Comparison of ENCODE assay signal across 12 cellular contexts in the genomic region with DNA sequence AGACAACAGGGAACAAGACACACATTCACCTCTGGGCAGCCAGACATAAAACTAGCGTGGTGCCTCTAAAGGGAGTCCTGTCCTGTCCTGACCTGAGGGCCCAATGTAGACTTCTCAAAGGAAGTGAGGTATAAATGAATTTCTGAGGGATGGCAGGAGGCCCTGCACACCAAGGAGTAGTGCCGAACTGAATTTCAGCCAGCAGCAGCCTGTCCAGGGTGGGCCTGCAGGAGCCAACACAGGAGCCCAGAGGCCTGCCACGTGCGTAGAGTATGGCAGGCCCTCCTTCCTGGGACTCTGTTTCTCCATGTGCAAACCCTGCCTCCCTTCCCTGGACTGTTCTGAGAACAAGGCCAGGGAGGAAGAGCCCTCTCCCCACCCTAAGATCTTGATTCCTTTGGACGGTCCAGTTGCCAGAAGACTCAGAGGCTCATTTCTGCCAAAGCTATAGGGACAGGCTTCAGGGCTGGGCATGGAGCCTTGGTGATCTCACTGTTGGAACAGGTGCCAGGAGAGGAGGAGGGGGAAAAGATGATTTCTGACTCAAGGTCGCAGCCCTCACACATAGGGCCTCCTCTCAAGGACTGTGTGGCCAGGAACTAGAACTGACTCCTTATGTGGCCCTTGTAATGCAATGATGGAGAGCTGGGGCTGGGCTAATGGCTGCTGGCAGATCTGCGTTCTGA. TPM values are rescaled to one million over a fixed set of nuclear protein-coding genes. Genes with fewer than 3 reads are reported as not detected.
A peak's percentile ranks its signal among the peaks of the same experiment; 100 is the strongest.
DNase-seq lines count a peak whose midpoint lies in the region; ATAC-seq and TF ChIP-seq lines count a peak whose summit lies in the region.
"Had no signal": no experiment of that assay in that cellular context is flagged by ENCODE, and none has a peak within 500 bp of the region (broad histone marks: within the 10 kb centered on the region; RNA-seq: fewer than 3 reads in every experiment).

No MANE protein-coding gene starts in this region.

- TF ChIP-seq POLR2A in suprapubic skin (IDR thresholded peaks at IDR 0.05) = no peak

- WGBS in suprapubic skin = 60% methylated on average over 6 of the region's 7 CpGs

- peak; percentile 2 for ATAC-seq in left colon
- no peak for ATAC-seq in sciatic nerve
- ATAC-seq: foreskin keratinocyte had no signal

- intact Hi-C loops in left colon (cut with DNase I, micrococcal nuclease) = no loop called here
- intact Hi-C loops in sciatic nerve (cut with DNase I) = no loop called here

- TF ChIP-seq CTCF in suprapubic skin (IDR thresholded peaks at IDR 0.05) = no peak

- H3K4me3 ChIP-seq in suprapubic skin = no peak overlapping the region

- H3K27me3 ChIP-seq in suprapubic skin = no peaks in the 10 kb centered on the region
- H3K27me3 ChIP-seq: foreskin keratinocyte had no signal

- H3K36me3 ChIP-seq in suprapubic skin = no peaks in the 10 kb centered on the region

- no peaks in the 10 kb centered on the region for H3K9me3 ChIP-seq in suprapubic skin

- peak; percentile 82 for DNase-seq in M059J (ENCODE audit: low read depth)
- peak; percentile 64 for DNase-seq in cerebellar cortex (ENCODE audit: low spot score)
- DNase-seq in left colon = peak in 1 of 2 donors; percentile 26
- no peak for DNase-seq in suprapubic skin (ENCODE audit: low spot score in 2 of 2)
- DNase-seq in activated CD4-positive, alpha-beta T cell treated with anti-CD3 and anti-CD28 coated beads, Interleukin-2, amount 50 U/mL, for 4 hours = no peak
- no peak for DNase-seq in sciatic nerve (ENCODE audit: low spot score)
- no peak for DNase-seq in SHP77 treated with DMSO at 0.1 percent for 48 hours (lab: John Stamatoyannopoulos, UW)
- no peak for DNase-seq in NCI-H2081 (lab: John Stamatoyannopoulos, UW)
- DNase-seq: foreskin keratinocyte, NCI-H345 had no signal

- H3K27ac ChIP-seq in suprapubic skin = peak overlapping the region; percentile 90
- H3K27ac ChIP-seq: foreskin keratinocyte had no signal

- H3K4me1 ChIP-seq in suprapubic skin = peaks cover 36% of the 10 kb centered on the region

- no peak for TF ChIP-seq EP300 in suprapubic skin (IDR thresholded peaks at IDR 0.05)

RNA-seq across cellular contexts. Expression of a gene that starts 1.8 kb away (rescaled TPM):
- 0.89 and 2.7 TPM in 2 replicates for total RNA-seq in M059J (2014; rRNA removed; shearing (Covaris generic))
- total RNA-seq in left colon (1 to 10 TPM; 1.9 to 4.8 TPM), suprapubic skin (1 to 10 TPM; 1.5 to 5.6 (median 3.3) TPM), sciatic nerve (6.5 TPM)
- total RNA-seq: activated T-helper 2 cell treated with anti-CD3 and anti-CD28 coated beads, Interferon-gamma antibody, Interleukin-2, Interleukin-4, amounts not matched to agents 10 μg/mL and 5 μg/mL and 100 μg/mL, durations not matched to agents 14 hours and 24 hours and 36 hours; T-helper 2 cell treated with Interferon-gamma antibody and Interleukin-4, amounts not matched to agents 100 ng/mL and 5 ng/mL, for 36 hours had no signal

RNA-seq across cellular contexts. Expression of a gene that starts 38.4 kb away (rescaled TPM):
- total RNA-seq in M059J (2014; rRNA removed; shearing (Covaris generic)) = 134 and 164 TPM in 2 replicates
- total RNA-seq in left colon (100 to 1,000 TPM; 274 to 381 TPM), suprapubic skin (10 to 100 TPM; 52.9 to 95.6 (median 68.3) TPM), sciatic nerve (1.4 TPM)
- total RNA-seq: T-helper 2 cell treated with Interferon-gamma antibody and Interleukin-4, amounts not matched to agents 100 ng/mL and 5 ng/mL, for 36 hours had no signal

Comparison
In these comparisons a context has a peak if more than half of its experiments do, and no peak if none do; other contexts are left out.
1. DNase-seq: peak in M059J (single experiment) and cerebellar cortex (single experiment); none in suprapubic skin (0 of 2), activated CD4-positive, alpha-beta T cell treated with anti-CD3 and anti-CD28 coated beads, Interleukin-2, amount 50 U/mL, for 4 hours (0 of 2), sciatic nerve (single experiment), SHP77 treated with DMSO at 0.1 percent for 48 hours (single experiment) and NCI-H2081 (0 of 2).
2. RNA of a gene that starts 38.4 kb away (total RNA-seq): 274 to 381 TPM in left colon, 134 to 164 TPM in M059J and 52.9 to 95.6 TPM in suprapubic skin; 1.4 TPM in sciatic nerve (single experiment); every median in the first group is over 10 times any median in the second.